ENCODE assay signal across 19 cellular contexts in the genomic region with DNA sequence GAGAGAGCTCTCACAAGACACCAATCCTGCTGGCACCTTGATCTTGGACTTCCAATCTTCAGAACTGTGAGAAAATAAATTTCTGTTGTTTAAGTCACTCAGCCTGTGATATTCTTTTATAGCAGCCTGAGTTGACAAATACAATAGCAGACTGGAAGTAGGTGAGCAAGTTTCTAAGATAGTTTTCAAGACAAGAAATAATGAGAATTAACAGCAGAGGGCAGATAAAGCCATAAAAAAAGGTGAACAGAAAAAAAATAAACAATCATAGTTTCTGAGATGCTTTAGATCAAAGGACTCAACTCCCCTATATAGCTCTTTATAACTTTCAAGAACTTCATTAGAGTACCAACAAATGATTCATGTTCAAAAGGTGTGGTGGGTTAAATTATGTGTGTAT.
"Had no signal": no experiment of that assay in that cellular context is flagged by ENCODE, and none has a peak within 500 bp of the region (broad histone marks: within the 10 kb centered on the region; RNA-seq: fewer than 3 reads in every experiment).

No MANE protein-coding gene starts in this region.

- H3K27me3 ChIP-seq: ascending aorta, breast epithelium, thyroid gland had no signal

- H3K36me3 ChIP-seq: ascending aorta, breast epithelium, esophagus muscularis mucosa, thyroid gland had no signal

- H3K4me1 ChIP-seq: ascending aorta, breast epithelium, esophagus muscularis mucosa, thyroid gland had no signal

- H3K4me3 Mint-ChIP-seq: activated naive CD8-positive, alpha-beta T cell treated with anti-CD3 and anti-CD28 coated beads, Interleukin-2, amount 50 U/mL, for 24 hours; activated T-helper 1 cell treated with anti-CD3 and anti-CD28 coated beads, Interleukin-12 subunit alpha, Interleukin-12 subunit beta, Interleukin-2, Interleukin-4 antibody, amounts not matched to agents 30 ng/mL and 10 ng/mL and 1 ng/mL, durations not matched to agents 14 hours and 24 hours and 36 hours; memory B cell; natural killer cell; stimulated activated memory B cell treated with anti-CD40 and anti-IgM and Interleukin-4, amounts not matched to agents 10 μg/mL and 1 μg/mL and 100 μg/mL, for 72 hours had no signal

- H3K4me3 ChIP-seq: ascending aorta, breast epithelium, esophagus muscularis mucosa, thyroid gland had no signal

- H3K4me1 Mint-ChIP-seq: activated naive CD8-positive, alpha-beta T cell treated with anti-CD3 and anti-CD28 coated beads, Interleukin-2, amount 50 U/mL, for 24 hours; memory B cell; natural killer cell; stimulated activated memory B cell treated with anti-CD40 and anti-IgM and Interleukin-4, amounts not matched to agents 10 μg/mL and 1 μg/mL and 100 μg/mL, for 72 hours had no signal

- H3K36me3 Mint-ChIP-seq: memory B cell; natural killer cell; stimulated activated memory B cell treated with anti-CD40 and anti-IgM and Interleukin-4, amounts not matched to agents 10 μg/mL and 1 μg/mL and 100 μg/mL, for 72 hours had no signal

- DNase-seq: activated CD4-positive, alpha-beta T cell treated with anti-CD3 and anti-CD28 coated beads, Interleukin-2, amount 50 U/mL, for 1 hour; activated naive CD4-positive, alpha-beta T cell; activated naive CD8-positive, alpha-beta T cell treated with anti-CD3 and anti-CD28 coated beads, Interleukin-2, amount 50 U/mL, for 24 hours; foreskin fibroblast; glutamatergic neuron; hypothalamus; kidney; left ventricle myocardium superior; natural killer cell; posterior cingulate gyrus; retina; thyroid gland had no signal

- H3K27ac ChIP-seq: ascending aorta, breast epithelium, esophagus muscularis mucosa, thyroid gland had no signal

- ATAC-seq: activated CD4-positive, CD25-positive, alpha-beta regulatory T cell treated with anti-CD3 and anti-CD28 coated beads, Interleukin-2, amount 50 U/mL, for 24 hours; activated naive CD8-positive, alpha-beta T cell treated with anti-CD3 and anti-CD28 coated beads, Interleukin-2, amount 50 U/mL, for 24 hours; left ventricle myocardium superior; natural killer cell; stimulated activated memory B cell treated with anti-CD40 and anti-IgM and Interleukin-4, amounts not matched to agents 10 μg/mL and 1 μg/mL and 100 μg/mL, for 72 hours had no signal

- H3K27me3 Mint-ChIP-seq: activated naive CD8-positive, alpha-beta T cell treated with anti-CD3 and anti-CD28 coated beads, Interleukin-2, amount 50 U/mL, for 24 hours; stimulated activated memory B cell treated with anti-CD40 and anti-IgM and Interleukin-4, amounts not matched to agents 10 μg/mL and 1 μg/mL and 100 μg/mL, for 72 hours had no signal

- H3K9me3 Mint-ChIP-seq: memory B cell; natural killer cell; stimulated activated memory B cell treated with anti-CD40 and anti-IgM and Interleukin-4, amounts not matched to agents 10 μg/mL and 1 μg/mL and 100 μg/mL, for 72 hours had no signal

- H3K27ac Mint-ChIP-seq: activated naive CD8-positive, alpha-beta T cell treated with anti-CD3 and anti-CD28 coated beads, Interleukin-2, amount 50 U/mL, for 24 hours; activated T-helper 1 cell treated with anti-CD3 and anti-CD28 coated beads, Interleukin-12 subunit alpha, Interleukin-12 subunit beta, Interleukin-2, Interleukin-4 antibody, amounts not matched to agents 30 ng/mL and 10 ng/mL and 1 ng/mL, durations not matched to agents 14 hours and 24 hours and 36 hours; memory B cell; natural killer cell; stimulated activated memory B cell treated with anti-CD40 and anti-IgM and Interleukin-4, amounts not matched to agents 10 μg/mL and 1 μg/mL and 100 μg/mL, for 72 hours had no signal

- H3K9me3 ChIP-seq: ascending aorta, thyroid gland had no signal
